Comparison of ENCODE assay signal across 24 cellular contexts in genomic region chr2:65026154-65026553, GRCh38. TPM values are rescaled to one million over a fixed set of nuclear protein-coding genes. Genes with fewer than 3 reads are reported as not detected.
DNase-seq lines count a peak whose midpoint lies in the region; ATAC-seq and TF ChIP-seq lines count a peak whose summit lies in the region.
"Had no signal": no experiment of that assay in that cellular context is flagged by ENCODE, and none has a peak within 500 bp of the region (broad histone marks: within the 10 kb centered on the region; RNA-seq: fewer than 3 reads in every experiment).

No MANE protein-coding gene starts in this region.

- no peaks in the 10 kb centered on the region for H3K27me3 Mint-ChIP-seq in CD14-positive monocyte (ENCODE audit: low read depth in 3 of 3)
- H3K27me3 Mint-ChIP-seq in neural progenitor cell (ENCODE audit: insufficient read depth, low read depth) = no peaks in the 10 kb centered on the region

- intact Hi-C loops in CD14-positive monocyte (cut with micrococcal nuclease) (no loop called here), colonic mucosa (cut with DNase I) (no loop called here), sciatic nerve (cut with DNase I) (no loop called here), PC-3 (cut with micrococcal nuclease) (no loop called here)

- H3K4me2 ChIP-seq in OCI-LY1 (ENCODE audit: low read length) (peak overlapping the region; percentile 41; the same call in 1 of the 2 replicates), neural progenitor cell (no peak overlapping the region), PC-3 (ENCODE audit: low read length) (no peak overlapping the region)
- H3K4me2 ChIP-seq: smooth muscle cell had no signal

- POLR2A ChIA-PET in PC-3 (lab: Charles Lee; ENCODE audit: unreplicated experiment) = no interaction called here

- CTCF ChIA-PET in PC-3 (lab: Charles Lee) = no interaction called here

- no peaks in the 10 kb centered on the region for H4K20me1 ChIP-seq in OCI-LY1 (ENCODE audit: insufficient read depth, low read length)
- H4K20me1 ChIP-seq in neural progenitor cell (ENCODE audit: low read depth) = no peaks in the 10 kb centered on the region
- no peaks in the 10 kb centered on the region for H4K20me1 ChIP-seq in PC-3 (ENCODE audit: low read length)

- H3K9me3 Mint-ChIP-seq in CD14-positive monocyte (no peaks in the 10 kb centered on the region), neural progenitor cell (no peaks in the 10 kb centered on the region)
- H3K9me3 Mint-ChIP-seq: activated T-cell treated with anti-CD3 and anti-CD28 coated beads, Interleukin-2, amount 50 U/mL, for 72 hours; stimulated activated effector memory CD8-positive, alpha-beta T cell treated with anti-CD3 and anti-CD28 coated beads, Interleukin-12 subunit alpha, Interleukin-12 subunit beta, amount 100 ng/mL, for 72 hours had no signal

- no TSS peak for BruUV-seq in PC-3 (replicated peaks; lab: Mats Ljungman, UMichigan)

- ATAC-seq in sciatic nerve = no peak
- no peak for ATAC-seq in PC-3
- ATAC-seq: activated T-cell treated with anti-CD3 and anti-CD28 coated beads, Interleukin-2, amount 50 U/mL, for 72 hours; stimulated activated effector memory CD8-positive, alpha-beta T cell treated with anti-CD3 and anti-CD28 coated beads, Interleukin-12 subunit alpha, Interleukin-12 subunit beta, amount 100 ng/mL, for 72 hours had no signal

- TF ChIP-seq CTCF in CD14-positive monocyte (IDR thresholded peaks at IDR 0.05) (no peak), OCI-LY1 (IDR thresholded peaks at IDR 0.05; ENCODE audit: low read length) (no peak), colonic mucosa (IDR thresholded peaks at IDR 0.05) (no peak), neural progenitor cell (IDR thresholded peaks at IDR 0.05) (no peak), GM20000 (IDR thresholded peaks at IDR 0.05; ENCODE audit: extremely low read depth, missing control alignments) (no peak), PC-3 (conservative IDR thresholded peaks at IDR 0.05; ENCODE audit: low read depth, low read length) (no peak)

- peak overlapping the region; percentile 100 for H3K27ac ChIP-seq in OCI-LY1 (ENCODE audit: low read depth, low read length, poor library complexity, severe bottlenecking)
- peak overlapping the region; percentile 57 for H3K27ac ChIP-seq in colonic mucosa
- H3K27ac ChIP-seq in neural progenitor cell = no peak overlapping the region
- H3K27ac ChIP-seq in PC-3 (ENCODE audit: low read length) = no peak overlapping the region
- H3K27ac ChIP-seq: C4-2B, thoracic aorta had no signal

- H3K9me3 ChIP-seq in OCI-LY1 (ENCODE audit: low read length) (no peaks in the 10 kb centered on the region), colonic mucosa (no peaks in the 10 kb centered on the region), neural progenitor cell (ENCODE audit: low read depth) (no peaks in the 10 kb centered on the region), PC-3 (ENCODE audit: low read length) (no peaks in the 10 kb centered on the region)
- H3K9me3 ChIP-seq: thoracic aorta had no signal

- peaks cover 27% of the 10 kb centered on the region in 2 donors for H3K36me3 Mint-ChIP-seq in CD14-positive monocyte
- H3K36me3 Mint-ChIP-seq in neural progenitor cell = peaks cover 4% of the 10 kb centered on the region

- H2AFZ ChIP-seq in OCI-LY1 (ENCODE audit: low read length) (no peak overlapping the region), neural progenitor cell (replicated peaks) (no peak overlapping the region), PC-3 (ENCODE audit: low read length) (no peak overlapping the region)

- H3K4me1 Mint-ChIP-seq in CD14-positive monocyte (peaks cover 46% of the 10 kb centered on the region), neural progenitor cell (peaks cover 4% of the 10 kb centered on the region)

- H3K9me2 ChIP-seq in OCI-LY1 (ENCODE audit: low read depth, low read length) = no peaks in the 10 kb centered on the region
- no peaks in the 10 kb centered on the region for H3K9me2 ChIP-seq in PC-3 (replicated peaks; ENCODE audit: low read length)

- H3K4me1 ChIP-seq in OCI-LY1 (ENCODE audit: insufficient read depth, low read length, severe bottlenecking) = peaks cover 64% of the 10 kb centered on the region
- H3K4me1 ChIP-seq in colonic mucosa = peaks cover 8% of the 10 kb centered on the region
- H3K4me1 ChIP-seq in neural progenitor cell = peaks cover under 1% of the 10 kb centered on the region
- peaks cover 3% of the 10 kb centered on the region; the same call in 1 of the 2 replicates for H3K4me1 ChIP-seq in PC-3 (ENCODE audit: insufficient read depth, low read length)

- H3K4me3 Mint-ChIP-seq in CD14-positive monocyte (no peak overlapping the region), neural progenitor cell (no peak overlapping the region)
- H3K4me3 Mint-ChIP-seq: activated T-cell treated with anti-CD3 and anti-CD28 coated beads, Interleukin-2, amount 50 U/mL, for 72 hours; stimulated activated effector memory CD8-positive, alpha-beta T cell treated with anti-CD3 and anti-CD28 coated beads, Interleukin-12 subunit alpha, Interleukin-12 subunit beta, amount 100 ng/mL, for 72 hours had no signal

- H3K9ac ChIP-seq in OCI-LY1 (ENCODE audit: low read length) (peak overlapping the region; percentile 30; the same call in 1 of the 2 replicates), colonic mucosa (ENCODE audit: low read depth in 2 of 2, low read length in 2 of 2) (peak overlapping the region in 1 of 2 donors; percentile 3), neural progenitor cell (no peak overlapping the region), PC-3 (ENCODE audit: low read length) (no peak overlapping the region)

- H3K79me2 ChIP-seq in OCI-LY1 (ENCODE audit: insufficient read depth, low read length) = no peaks in the 10 kb centered on the region
- no peaks in the 10 kb centered on the region for H3K79me2 ChIP-seq in neural progenitor cell (ENCODE audit: low read depth)
- H3K79me2 ChIP-seq in PC-3 (ENCODE audit: low read length) = no peaks in the 10 kb centered on the region

- H3K27me3 ChIP-seq in OCI-LY1 (ENCODE audit: insufficient read depth, low read length) = no peaks in the 10 kb centered on the region
- H3K27me3 ChIP-seq in colonic mucosa = no peaks in the 10 kb centered on the region
- no peaks in the 10 kb centered on the region for H3K27me3 ChIP-seq in neural progenitor cell
- no peaks in the 10 kb centered on the region for H3K27me3 ChIP-seq in PC-3 (ENCODE audit: low read length)
- H3K27me3 ChIP-seq: dorsolateral prefrontal cortex had no signal

- H3K27ac Mint-ChIP-seq in CD14-positive monocyte = peak overlapping the region; percentile 75 to 91 (median 81)
- peak overlapping the region; percentile 13 for H3K27ac Mint-ChIP-seq in neural progenitor cell
- H3K27ac Mint-ChIP-seq: activated T-cell treated with anti-CD3 and anti-CD28 coated beads, Interleukin-2, amount 50 U/mL, for 72 hours; stimulated activated effector memory CD8-positive, alpha-beta T cell treated with anti-CD3 and anti-CD28 coated beads, Interleukin-12 subunit alpha, Interleukin-12 subunit beta, amount 100 ng/mL, for 72 hours had no signal

- peaks cover 34% of the 10 kb centered on the region for H3K36me3 ChIP-seq in OCI-LY1 (ENCODE audit: insufficient read depth, low read length)
- H3K36me3 ChIP-seq in colonic mucosa = no peaks in the 10 kb centered on the region
- no peaks in the 10 kb centered on the region for H3K36me3 ChIP-seq in neural progenitor cell
- no peaks in the 10 kb centered on the region for H3K36me3 ChIP-seq in PC-3 (ENCODE audit: low read depth, low read length)

- H3K4me3 ChIP-seq in OCI-LY1 (ENCODE audit: low read depth, low read length, poor library complexity, severe bottlenecking) = no peak overlapping the region
- no peak overlapping the region for H3K4me3 ChIP-seq in colonic mucosa
- H3K4me3 ChIP-seq in neural progenitor cell = no peak overlapping the region
- H3K4me3 ChIP-seq in PC-3 (ENCODE audit: low read length) = no peak overlapping the region
- H3K4me3 ChIP-seq: dorsolateral prefrontal cortex, smooth muscle cell, thoracic aorta had no signal

- H3F3A ChIP-seq in OCI-LY1 (ENCODE audit: insufficient read depth, low read length) (peaks cover 7% of the 10 kb centered on the region), neural progenitor cell (ENCODE audit: low read depth) (no peaks in the 10 kb centered on the region), PC-3 (ENCODE audit: low read length, unreplicated experiment) (no peaks in the 10 kb centered on the region)

- no peak for DNase-seq in CD14-positive monocyte (ENCODE audit: low spot score)
- peak; percentile 51 for DNase-seq in colonic mucosa
- DNase-seq in neural progenitor cell (ENCODE audit: low spot score) = no peak
- DNase-seq in GM20000 (ENCODE audit: low spot score) = no peak
- no peak for DNase-seq in sciatic nerve (ENCODE audit: low spot score)
- no peak for DNase-seq in NCI-H1417 (lab: John Stamatoyannopoulos, UW)
- no peak for DNase-seq in PC-3
- DNase-seq: activated CD4-positive, alpha-beta T cell treated with anti-CD3 and anti-CD28 coated beads for 4 hours; activated naive CD4-positive, alpha-beta T cell treated with anti-CD3 and anti-CD28 coated beads, Interleukin-2, amount 50 U/mL, for 16 hours; activated T-cell treated with anti-CD3 and anti-CD28 coated beads, Interleukin-2, amount 50 U/mL, for 72 hours; aorta; dorsolateral prefrontal cortex; glutamatergic neuron; mammary epithelial cell; NCI-H2171; NCI-H524 treated with DMSO at 0.1 percent for 48 hours; NK-92 treated with Interleukin-12 subunit alpha and Interleukin-12 subunit beta, amount 100 ng/mL, for 24 hours; nucleus accumbens; stimulated activated CD4-positive, alpha-beta T cell treated with anti-CD3 and anti-CD28 coated beads, Interleukin-2, amount 100 ng/mL, for 48 hours had no signal

RNA-seq across cellular contexts. Expression of gene CEP68, which starts 30.1 kb away (rescaled TPM):
- polyA plus RNA-seq in CD14-positive monocyte = 1 to 10 TPM; 2.5 to 2.8 TPM
- total RNA-seq in colonic mucosa (1 to 10 TPM; 7.1 to 8.5 TPM), neural progenitor cell (ENCODE audit: low replicate concordance) (33.3 and 36.2 TPM in 2 replicates), sciatic nerve (29.1 TPM), PC-3 (2014; rRNA removed) (3.4 and 7.0 TPM in 2 replicates)

RNA-seq across cellular contexts. Expression of gene SLC1A4, which starts 37.0 kb away (rescaled TPM):
- polyA plus RNA-seq in CD14-positive monocyte = 1 to 10 TPM; 4.4 to 4.5 TPM
- total RNA-seq in colonic mucosa (10 to 100 TPM; 13.7 to 32.4 TPM), neural progenitor cell (ENCODE audit: low replicate concordance) (1.3 and 1.8 TPM in 2 replicates), sciatic nerve (14.3 TPM), PC-3 (2014; rRNA removed) (8.2 and 9.1 TPM in 2 replicates)

Comparison
In these comparisons a context has a peak if more than half of its experiments do, and no peak if none do; other contexts are left out.
1. H3K27ac ChIP-seq: peak in OCI-LY1 (single experiment) and colonic mucosa (single experiment); none in neural progenitor cell (single experiment) and PC-3 (single experiment).